8 cellular contexts compared by ENCODE assay signal in the genomic region with DNA sequence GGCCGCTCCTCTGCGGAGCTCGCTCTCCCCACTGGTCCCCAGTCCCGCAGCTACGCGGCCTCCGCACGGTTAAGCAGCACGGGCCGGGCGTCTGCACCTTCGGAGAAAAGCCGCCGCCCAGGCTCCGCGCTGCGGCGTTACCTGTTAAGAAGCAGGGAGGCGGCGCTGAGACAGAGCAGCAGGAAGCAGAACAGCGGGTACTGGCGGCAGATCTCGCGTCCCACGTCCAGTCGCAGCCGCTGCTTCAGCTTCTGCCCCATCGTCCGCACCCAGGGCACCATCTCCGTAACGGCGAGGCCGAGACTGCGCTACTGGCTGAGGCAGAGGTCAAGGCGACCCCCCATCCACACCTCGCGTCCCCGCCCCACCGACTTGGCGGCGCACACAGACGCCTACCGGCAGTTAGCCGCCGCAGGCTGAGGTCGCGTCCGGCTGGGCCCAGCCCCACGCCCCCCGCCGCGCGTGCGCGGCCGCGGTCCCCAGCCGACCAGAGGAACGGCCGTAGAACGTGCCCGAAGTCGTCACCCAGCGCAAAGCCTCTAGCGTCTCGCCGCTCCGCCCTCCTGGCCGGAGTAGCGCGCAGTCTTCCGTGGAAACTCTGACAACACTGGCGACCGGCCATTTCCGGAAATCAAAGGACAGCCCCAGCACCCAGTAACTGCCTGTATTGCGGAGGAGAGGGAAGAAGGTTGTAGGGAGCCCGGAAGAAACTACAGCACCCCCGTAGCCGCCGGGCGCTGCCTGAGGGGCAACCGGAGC.
DNase-seq lines count a peak whose midpoint lies in the region; ATAC-seq lines count a peak whose summit lies in the region.

A gene with protein sequence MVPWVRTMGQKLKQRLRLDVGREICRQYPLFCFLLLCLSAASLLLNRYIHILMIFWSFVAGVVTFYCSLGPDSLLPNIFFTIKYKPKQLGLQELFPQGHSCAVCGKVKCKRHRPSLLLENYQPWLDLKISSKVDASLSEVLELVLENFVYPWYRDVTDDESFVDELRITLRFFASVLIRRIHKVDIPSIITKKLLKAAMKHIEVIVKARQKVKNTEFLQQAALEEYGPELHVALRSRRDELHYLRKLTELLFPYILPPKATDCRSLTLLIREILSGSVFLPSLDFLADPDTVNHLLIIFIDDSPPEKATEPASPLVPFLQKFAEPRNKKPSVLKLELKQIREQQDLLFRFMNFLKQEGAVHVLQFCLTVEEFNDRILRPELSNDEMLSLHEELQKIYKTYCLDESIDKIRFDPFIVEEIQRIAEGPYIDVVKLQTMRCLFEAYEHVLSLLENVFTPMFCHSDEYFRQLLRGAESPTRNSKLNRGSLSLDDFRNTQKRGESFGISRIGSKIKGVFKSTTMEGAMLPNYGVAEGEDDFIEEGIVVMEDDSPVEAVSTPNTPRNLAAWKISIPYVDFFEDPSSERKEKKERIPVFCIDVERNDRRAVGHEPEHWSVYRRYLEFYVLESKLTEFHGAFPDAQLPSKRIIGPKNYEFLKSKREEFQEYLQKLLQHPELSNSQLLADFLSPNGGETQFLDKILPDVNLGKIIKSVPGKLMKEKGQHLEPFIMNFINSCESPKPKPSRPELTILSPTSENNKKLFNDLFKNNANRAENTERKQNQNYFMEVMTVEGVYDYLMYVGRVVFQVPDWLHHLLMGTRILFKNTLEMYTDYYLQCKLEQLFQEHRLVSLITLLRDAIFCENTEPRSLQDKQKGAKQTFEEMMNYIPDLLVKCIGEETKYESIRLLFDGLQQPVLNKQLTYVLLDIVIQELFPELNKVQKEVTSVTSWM (minus strand): TSS at position 421 of the 759 bp plus-strand sequence. CDS start 140 bp downstream, at position 281.

- DNase-seq in NCI-H1694 treated with DMSO at 0.1 percent for 48 hours (lab: John Stamatoyannopoulos, UW) (peak; percentile 41), NCI-H1694 (lab: John Stamatoyannopoulos, UW) (no peak), NCI-H2029 treated with DMSO at 0.1 percent for 48 hours (lab: John Stamatoyannopoulos, UW) (peak; percentile 69), T1000 (lab: John Stamatoyannopoulos, UW) (peak; percentile 95), astrocyte of the hippocampus (ENCODE audit: low read depth, low spot score) (peak; percentile 97), hippocampal formation (lab: John Stamatoyannopoulos, UW) (peak; percentile 89 to 92), retina (peak; percentile 96)

- ATAC-seq in HG02973 (IDR thresholded peaks at IDR 0.05; ENCODE audit: unreplicated experiment), result peak; percentile 85
